In the genomic region with DNA sequence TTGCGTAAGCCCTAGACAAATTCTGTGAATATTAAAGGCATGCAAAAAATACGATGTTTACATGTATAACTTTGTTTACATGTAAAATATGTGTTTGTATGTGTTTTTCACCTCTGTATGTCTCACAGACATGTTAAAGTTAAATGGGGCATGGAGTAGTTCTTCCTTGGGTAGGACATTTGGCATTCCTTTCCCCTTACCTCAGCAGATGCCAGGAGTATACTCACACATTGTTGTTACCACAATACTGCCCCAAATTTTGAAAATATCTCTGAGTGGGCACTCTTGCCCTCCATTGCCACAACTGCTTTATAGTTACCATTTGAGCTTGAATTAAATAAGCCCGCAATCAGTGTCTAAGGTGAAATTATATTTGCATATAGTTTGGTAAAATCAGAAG, we compare ENCODE assay signal across 24 cellular contexts.
DNase-seq lines count a peak whose midpoint lies in the region; FAIRE-seq and TF ChIP-seq lines count a peak whose summit lies in the region.
"Had no signal": no experiment of that assay in that cellular context is flagged by ENCODE, and none has a peak within 500 bp of the region (broad histone marks: within the 10 kb centered on the region; RNA-seq: fewer than 3 reads in every experiment).

No MANE protein-coding gene starts in this region.

- no peak overlapping the region for H2BK5ac ChIP-seq in mesendoderm (ENCODE audit: low read length)

- H3K4me1 Mint-ChIP-seq in astrocyte (ENCODE audit: low read depth, unreplicated experiment) = peaks cover 9% of the 10 kb centered on the region

- no peak overlapping the region for H3K18ac ChIP-seq in mesendoderm (ENCODE audit: low read length)

- no peaks in the 10 kb centered on the region for H3K36me3 ChIP-seq in GM23248 (ENCODE audit: low read depth)
- no peaks in the 10 kb centered on the region for H3K36me3 ChIP-seq in astrocyte (ENCODE audit: insufficient read depth, low read length)
- H3K36me3 ChIP-seq in mesendoderm (ENCODE audit: control insufficient read depth, insufficient read depth, low read length) = no peaks in the 10 kb centered on the region
- H3K36me3 ChIP-seq: BE2C, MG63 had no signal

- H4K20me1 ChIP-seq in GM23248 (ENCODE audit: insufficient read depth) (no peaks in the 10 kb centered on the region), astrocyte (ENCODE audit: insufficient read depth, low read length) (no peaks in the 10 kb centered on the region)

- H3K56ac ChIP-seq in mesendoderm (ENCODE audit: low read length) = no peak overlapping the region

- no peak overlapping the region for H3K4ac ChIP-seq in mesendoderm (ENCODE audit: low read depth, low read length)

- H3K27ac ChIP-seq in GM23248 = no peak overlapping the region
- no peak overlapping the region for H3K27ac ChIP-seq in astrocyte (ENCODE audit: low read depth, low read length)
- no peak overlapping the region for H3K27ac ChIP-seq in mesendoderm (ENCODE audit: low read depth, low read length)
- no peak overlapping the region for H3K27ac ChIP-seq in coronary artery
- H3K27ac ChIP-seq: KMS-11, RWPE1 had no signal

- no peaks in the 10 kb centered on the region for H3K27me3 Mint-ChIP-seq in astrocyte (ENCODE audit: low read depth, unreplicated experiment)

- H4K5ac ChIP-seq in mesendoderm (ENCODE audit: low read length) = no peak overlapping the region

- H2AFZ ChIP-seq in GM23248 (no peak overlapping the region), astrocyte (ENCODE audit: low read depth, low read length) (no peak overlapping the region)

- H3K4me1 ChIP-seq in GM23248 (ENCODE audit: insufficient read depth) = peaks cover 7% of the 10 kb centered on the region; the same call in 1 of the 2 replicates
- no peaks in the 10 kb centered on the region for H3K4me1 ChIP-seq in astrocyte (ENCODE audit: insufficient read depth, low read length)
- no peaks in the 10 kb centered on the region for H3K4me1 ChIP-seq in mesendoderm (ENCODE audit: control insufficient read depth, low read depth, low read length)
- H3K4me1 ChIP-seq: BE2C had no signal

- H3K27ac Mint-ChIP-seq in astrocyte (ENCODE audit: unreplicated experiment) = no peak overlapping the region
- H3K27ac Mint-ChIP-seq: CD4-positive, CD25-positive, alpha-beta regulatory T cell had no signal

- no peak overlapping the region for H3K4me3 Mint-ChIP-seq in astrocyte (ENCODE audit: unreplicated experiment)
- H3K4me3 Mint-ChIP-seq: CD4-positive, CD25-positive, alpha-beta regulatory T cell had no signal

- H3K4me2 ChIP-seq in GM23248 (ENCODE audit: unreplicated experiment) (no peak overlapping the region), astrocyte (ENCODE audit: low read length) (no peak overlapping the region), mesendoderm (ENCODE audit: low read length) (no peak overlapping the region)
- H3K4me2 ChIP-seq: KMS-11, SK-N-SH had no signal

- H2AK5ac ChIP-seq in mesendoderm (ENCODE audit: low read length) = no peak overlapping the region

- no peaks in the 10 kb centered on the region for H3K36me3 Mint-ChIP-seq in astrocyte (ENCODE audit: low read depth, unreplicated experiment)
- H3K36me3 Mint-ChIP-seq: CD4-positive, CD25-positive, alpha-beta regulatory T cell had no signal

- H3K23ac ChIP-seq in mesendoderm (ENCODE audit: low read length) = no peak overlapping the region

- no peak overlapping the region for H2BK120ac ChIP-seq in mesendoderm (ENCODE audit: low read depth, low read length)

- peaks cover 3% of the 10 kb centered on the region for H3K9me3 Mint-ChIP-seq in astrocyte (ENCODE audit: unreplicated experiment)

- WGBS in GM23248 (ENCODE audit: low coverage in 1 of 2, low lambda C conversion rate in 2 of 2, missing lambda C conversion rate in 2 of 2), 2 experiments = 64 to 67% methylated on average over 3 of the region's 3 CpGs
- WGBS in mesendoderm (ENCODE audit: extremely low coverage, insufficient coverage, low lambda C conversion rate) = no CpG with 5 or more reads among the region's 3 CpGs

- H3K79me2 ChIP-seq in GM23248 (ENCODE audit: insufficient read depth) (no peaks in the 10 kb centered on the region), astrocyte (ENCODE audit: insufficient read depth, low read length) (no peaks in the 10 kb centered on the region), mesendoderm (ENCODE audit: control insufficient read depth, insufficient read depth, low read length) (no peaks in the 10 kb centered on the region)

- no peaks in the 10 kb centered on the region for H3K9me3 ChIP-seq in GM23248 (ENCODE audit: low read depth)
- H3K9me3 ChIP-seq in astrocyte (ENCODE audit: insufficient read depth, low read depth, low read length) = no peaks in the 10 kb centered on the region
- H3K9me3 ChIP-seq: BE2C, MG63, SK-N-SH had no signal

- no peak overlapping the region for H4K8ac ChIP-seq in mesendoderm (ENCODE audit: low read depth, low read length)

- H3K79me1 ChIP-seq in mesendoderm (ENCODE audit: low read length) = no peaks in the 10 kb centered on the region

- H3K9ac ChIP-seq in GM23248 (no peak overlapping the region), astrocyte (ENCODE audit: low read length) (no peak overlapping the region), mesendoderm (ENCODE audit: low read length) (no peak overlapping the region)
- H3K9ac ChIP-seq: KMS-11, SK-N-SH had no signal

- H3K27me3 ChIP-seq in GM23248 (replicated peaks; ENCODE audit: insufficient read depth) (no peaks in the 10 kb centered on the region), astrocyte (ENCODE audit: insufficient read depth, low read length) (no peaks in the 10 kb centered on the region), mesendoderm (ENCODE audit: insufficient read depth, low read length, poor library complexity) (no peaks in the 10 kb centered on the region)
- H3K27me3 ChIP-seq: BE2C, MG63 had no signal

- DNase-seq in AG08395 (ENCODE audit: low spot score) (peak; percentile 7), GM23248 (peak; percentile 10), astrocyte (ENCODE audit: low read depth) (peak; percentile 1), mesendoderm (peak; percentile 45), NCI-H510A treated with DMSO at 0.1 percent for 48 hours (lab: John Stamatoyannopoulos, UW) (no peak), GM13977 (ENCODE audit: low spot score) (no peak), coronary artery (ENCODE audit: low spot score) (no peak)
- no peak for DNase-seq in activated T-cell treated with anti-CD3 and anti-CD28 coated beads, Interleukin-2, amount 50 U/mL, for 1 hour
- DNase-seq: 8988T; BE2C; CD4-positive, CD25-positive, alpha-beta regulatory T cell; DMS79; GOT3; HCEC 1CT; MG63; NCI-H1417; NCI-H1694 treated with DMSO at 0.1 percent for 48 hours; NCI-H2081 treated with DMSO at 0.1 percent for 48 hours; NCI-H446 treated with DMSO at 0.1 percent for 48 hours; NCI-H69; SHP77 treated with DMSO at 0.1 percent for 48 hours; SK-N-SH had no signal

- no peak overlapping the region for H2BK15ac ChIP-seq in mesendoderm (replicated peaks; ENCODE audit: low read depth)

- TF ChIP-seq CTCF in astrocyte (IDR thresholded peaks at IDR 0.05; ENCODE audit: insufficient read depth, low read depth, low read length) = no peak
- TF ChIP-seq CTCF in GM13977 (IDR thresholded peaks at IDR 0.05; ENCODE audit: extremely low read depth, insufficient read depth, missing control alignments) = no peak
- no peak for TF ChIP-seq CTCF in coronary artery (IDR thresholded peaks at IDR 0.05)

- H3K9me2 ChIP-seq in GM23248 (ENCODE audit: insufficient read depth) = no peaks in the 10 kb centered on the region
- H3K9me2 ChIP-seq: SK-N-SH had no signal

- H3K4me3 ChIP-seq in GM23248 = no peak overlapping the region
- H3K4me3 ChIP-seq in astrocyte (ENCODE audit: insufficient read depth, low read depth, low read length) = no peak overlapping the region
- H3K4me3 ChIP-seq in mesendoderm (ENCODE audit: low read length) = no peak overlapping the region
- H3K4me3 ChIP-seq in coronary artery = no peak overlapping the region
- H3K4me3 ChIP-seq: MG63 had no signal

- no peak for FAIRE-seq in astrocyte (lab: Jason Lieb, UNC)

- H3F3A ChIP-seq in GM23248 (ENCODE audit: insufficient read depth) = no peaks in the 10 kb centered on the region

- in situ Hi-C loops in GM23248 (cut with MboI) (no loop called here), GM13977 (cut with MboI; ENCODE audit: low pct_unique_long_range_greater_than_20kb, low sequenced_read_pairs, unreplicated experiment) (no loop called here)

Comparison
In these comparisons a context has a peak if more than half of its experiments do, and no peak if none do; other contexts are left out.
1. DNase-seq: peak in AG08395 (single experiment), GM23248 (single experiment), astrocyte (single experiment) and mesendoderm (single experiment); none in activated T-cell treated with anti-CD3 and anti-CD28 coated beads, Interleukin-2, amount 50 U/mL, for 1 hour (single experiment), NCI-H510A treated with DMSO at 0.1 percent for 48 hours (single experiment), GM13977 (single experiment) and coronary artery (single experiment).